In genomic region chr17:71948703-71949422, GRCh38 we compare ENCODE assay signal across 30 cellular contexts.
DNase-seq lines count a peak whose midpoint lies in the region; ATAC-seq, FAIRE-seq and TF ChIP-seq lines count a peak whose summit lies in the region.
"Had no signal": no experiment of that assay in that cellular context is flagged by ENCODE, and none has a peak within 500 bp of the region (broad histone marks: within the 10 kb centered on the region; RNA-seq: fewer than 3 reads in every experiment).

No MANE protein-coding gene starts in this region.

- no peak for TF ChIP-seq CTCF in sigmoid colon (IDR thresholded peaks at IDR 0.05)

- no peak overlapping the region for H3K4me3 ChIP-seq in adipocyte (ENCODE audit: low read length)
- no peak overlapping the region for H3K4me3 ChIP-seq in sigmoid colon
- H3K4me3 ChIP-seq: A549, K562, SJSA1 had no signal

- TF ChIP-seq POLR2A in sigmoid colon (IDR thresholded peaks at IDR 0.05) = no peak

- H3K4me1 ChIP-seq in adipocyte (ENCODE audit: control insufficient read depth, insufficient read depth, low read length) (peaks cover 10% of the 10 kb centered on the region), sigmoid colon (no peaks in the 10 kb centered on the region)
- H3K4me1 ChIP-seq: A549, SJSA1 had no signal

- no peak for DNase-seq in HEK293T (ENCODE audit: extremely low spot score)
- DNase-seq in adipocyte (ENCODE audit: low read depth) = peak; percentile 40
- peak; percentile 25 for DNase-seq in fibroblast of peridontal ligament (ENCODE audit: extremely low read depth)
- no peak for DNase-seq in urothelium cell line (ENCODE audit: low spot score)
- no peak for DNase-seq in sigmoid colon
- no peak for DNase-seq in activated CD4-positive, alpha-beta T cell treated with anti-CD3 and anti-CD28 coated beads for 1 hour
- DNase-seq: C1 segment of cervical spinal cord; CD4-positive, alpha-beta memory T cell; DMS 273 treated with DMSO at 0.1 percent for 48 hours; DMS79; EL; GDM1; Kasumi-1; MV-4-11; NCI-H1105; NCI-H1436 treated with DMSO at 0.1 percent for 48 hours; NCI-H187 treated with DMSO at 0.1 percent for 48 hours; NCI-H2171 treated with DMSO at 0.1 percent for 48 hours; NCI-H446; NCI-H526; Right ventricle myocardium superior; RPMI8226 had no signal

- CTCF ChIA-PET in HEK293T (lab: Yijun Ruan, JAX) = no interaction called here

- H3K9ac ChIP-seq in adipocyte (ENCODE audit: low read length) = no peak overlapping the region

- no peak overlapping the region for H3K27ac ChIP-seq in sigmoid colon
- H3K27ac ChIP-seq: A549, SJSA1 had no signal

- POLR2A ChIA-PET in HEK293T (lab: Yijun Ruan, JAX) = no interaction called here

- peak; percentile 35 for FAIRE-seq in urothelium cell line (lab: Jason Lieb, UNC)
- FAIRE-seq: A549, GM12891, GM19239, H54, HepG2, K562 had no signal

- no peak for TF ChIP-seq EP300 in sigmoid colon (IDR thresholded peaks at IDR 0.05)

- intact Hi-C loops in sigmoid colon (cut with DNase I) = no loop called here

- H3K9me3 ChIP-seq in adipocyte (ENCODE audit: control insufficient read depth, low read length) (peaks cover 2% of the 10 kb centered on the region), sigmoid colon (no peaks in the 10 kb centered on the region)
- H3K9me3 ChIP-seq: SJSA1 had no signal

- H3K27me3 ChIP-seq in adipocyte (replicated peaks; ENCODE audit: control insufficient read depth, insufficient read depth, low read length) (no peaks in the 10 kb centered on the region), sigmoid colon (no peaks in the 10 kb centered on the region)
- H3K27me3 ChIP-seq: SJSA1 had no signal

- 89 to 97% methylated on average over 4 of the region's 4 CpGs for WGBS in sigmoid colon, 2 donors

- ATAC-seq in HG02884 (IDR thresholded peaks at IDR 0.05; ENCODE audit: unreplicated experiment) = no peak
- ATAC-seq: A549, HepG2, K562 had no signal

- H3K36me3 ChIP-seq in adipocyte (ENCODE audit: control insufficient read depth, insufficient read depth, low read length, severe bottlenecking) (no peaks in the 10 kb centered on the region), sigmoid colon (no peaks in the 10 kb centered on the region)
- H3K36me3 ChIP-seq: SJSA1 had no signal

TF ChIP-seq in HEK293T, 16 proteins besides CTCF, POLR2A, EP300 and RAD21:
- no peak for TF ChIP-seq LEF1 (IDR thresholded peaks at IDR 0.05; ENCODE audit: borderline replicate concordance)
- TF ChIP-seq L3MBTL2 (conservative IDR thresholded peaks at IDR 0.05) = 0 out of 2 replicates have a peak, but pooled peaks have one; percentile 9

Comparison
In these comparisons a context has a peak if more than half of its experiments do, and no peak if none do; other contexts are left out.
1. DNase-seq: peak in adipocyte (single experiment) and fibroblast of peridontal ligament (single experiment); none in HEK293T (single experiment), urothelium cell line (single experiment), sigmoid colon (single experiment) and activated CD4-positive, alpha-beta T cell treated with anti-CD3 and anti-CD28 coated beads for 1 hour (single experiment).